Comparison of ENCODE assay signal across 11 cellular contexts in genomic region chr18:69978743-69979715, GRCh38. TPM values are rescaled to one million over a fixed set of nuclear protein-coding genes. Genes with fewer than 3 reads are reported as not detected.
A peak's percentile ranks its signal among the peaks of the same experiment; 100 is the strongest.
DNase-seq lines count a peak whose midpoint lies in the region; ATAC-seq and TF ChIP-seq lines count a peak whose summit lies in the region.
"Had no signal": no experiment of that assay in that cellular context is flagged by ENCODE, and none has a peak within 500 bp of the region (broad histone marks: within the 10 kb centered on the region; RNA-seq: fewer than 3 reads in every experiment).

No MANE protein-coding gene starts in this region.

- peak; percentile 54 for ATAC-seq in GM21737 (IDR thresholded peaks at IDR 0.05; ENCODE audit: unreplicated experiment)
- ATAC-seq in HG03439 (IDR thresholded peaks at IDR 0.05; ENCODE audit: unreplicated experiment), result peak; percentile 72

- peaks cover 27% of the 10 kb centered on the region for H3K9me3 Mint-ChIP-seq in nephron progenitor cell
- peaks cover 0 to 16% (median 15%) of the 10 kb centered on the region in 5 donors for H3K9me3 Mint-ChIP-seq in CD8-positive, alpha-beta memory T cell

- peaks cover 3% of the 10 kb centered on the region for H3K27me3 Mint-ChIP-seq in nephron progenitor cell (ENCODE audit: low read depth, poor library complexity)
- no peaks in the 10 kb centered on the region for H3K27me3 Mint-ChIP-seq in CD8-positive, alpha-beta memory T cell

- no peak overlapping the region for H3K4me3 ChIP-seq in CD8-positive, alpha-beta memory T cell (ENCODE audit: low read length)
- H3K4me3 ChIP-seq: vagina had no signal

- CTCF ChIA-PET in CD8-positive, alpha-beta memory T cell (lab: Charles Lee), result no interaction called here

- no peaks in the 10 kb centered on the region for H3K36me3 ChIP-seq in CD8-positive, alpha-beta memory T cell (ENCODE audit: insufficient read depth, low read length)
- H3K36me3 ChIP-seq: vagina had no signal

- H3K4me1 Mint-ChIP-seq in nephron progenitor cell, result no peaks in the 10 kb centered on the region
- H3K4me1 Mint-ChIP-seq in CD8-positive, alpha-beta memory T cell, result peaks cover 20 to 34% (median 33%) of the 10 kb centered on the region in 3 donors

- peak overlapping the region; percentile 67 for H3K27ac Mint-ChIP-seq in nephron progenitor cell
- no peak overlapping the region for H3K27ac Mint-ChIP-seq in CD8-positive, alpha-beta memory T cell

- no peak overlapping the region for H3K27ac ChIP-seq in CD8-positive, alpha-beta memory T cell (ENCODE audit: low read depth, low read length)
- H3K27ac ChIP-seq: vagina had no signal

- POLR2A ChIA-PET in CD8-positive, alpha-beta memory T cell (lab: Charles Lee), result no interaction called here

- DNase-seq in activated CD8-positive, alpha-beta memory T cell treated with anti-CD3 and anti-CD28 coated beads for 24 hours, result peak; percentile 52
- no peak for DNase-seq in activated CD8-positive, alpha-beta memory T cell treated with anti-CD3 and anti-CD28 coated beads, Interleukin-2, amount 50 U/mL, for 4 hours
- no peak for DNase-seq in nephron progenitor cell
- DNase-seq in AG20443 (ENCODE audit: low spot score), result no peak
- DNase-seq in DMS153 treated with DMSO at 0.1 percent for 48 hours (lab: John Stamatoyannopoulos, UW; ENCODE audit: unreplicated experiment), result no peak
- no peak for DNase-seq in CD8-positive, alpha-beta memory T cell
- DNase-seq: effector memory CD4-positive, alpha-beta T cell had no signal

- H3K4me3 Mint-ChIP-seq in nephron progenitor cell, result no peak overlapping the region
- no peak overlapping the region for H3K4me3 Mint-ChIP-seq in CD8-positive, alpha-beta memory T cell
- H3K4me3 Mint-ChIP-seq: neural crest cell had no signal

- H3K36me3 Mint-ChIP-seq in nephron progenitor cell (ENCODE audit: low read depth), result peaks cover 32% of the 10 kb centered on the region
- peaks cover 2 to 22% (median 3%) of the 10 kb centered on the region in 3 donors for H3K36me3 Mint-ChIP-seq in CD8-positive, alpha-beta memory T cell

- no peaks in the 10 kb centered on the region for H3K4me1 ChIP-seq in CD8-positive, alpha-beta memory T cell (ENCODE audit: insufficient read depth, low read length)
- H3K4me1 ChIP-seq: vagina had no signal

- no peaks in the 10 kb centered on the region for H3K9me3 ChIP-seq in CD8-positive, alpha-beta memory T cell (ENCODE audit: low read length)

- TF ChIP-seq CTCF in nephron progenitor cell (IDR thresholded peaks at IDR 0.05), result no peak

- no peaks in the 10 kb centered on the region for H3K27me3 ChIP-seq in CD8-positive, alpha-beta memory T cell (ENCODE audit: insufficient read depth, low read length, poor library complexity, severe bottlenecking)
- H3K27me3 ChIP-seq: vagina had no signal

RNA-seq across cellular contexts. Expression of gene CD226, which starts 31.4 kb away (rescaled TPM):
- 100 to 1,000 TPM; 150 to 158 TPM for total RNA-seq in CD8-positive, alpha-beta memory T cell
- 39.2 TPM for polyA plus RNA-seq in CD8-positive, alpha-beta memory T cell
